ENCODE assay signal across 8 cellular contexts in the genomic region with DNA sequence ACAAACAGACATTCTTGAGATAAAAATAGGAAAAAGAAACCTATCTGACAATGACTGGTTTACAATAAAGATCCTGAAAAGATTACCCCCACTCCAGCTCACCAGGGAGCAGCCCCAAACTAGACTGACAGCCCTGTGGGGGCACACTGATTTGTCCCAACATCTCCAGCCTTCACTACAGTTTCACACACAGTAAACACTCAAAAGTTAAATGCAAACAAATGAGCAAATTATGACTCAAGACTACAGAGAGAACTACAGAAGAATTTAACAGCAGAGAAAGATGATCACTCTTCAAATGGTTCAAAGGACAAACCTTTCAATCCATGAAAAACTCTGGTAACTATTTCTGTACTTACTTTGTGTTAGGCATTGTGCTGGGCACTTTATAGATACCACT.
A peak's percentile ranks its signal among the peaks of the same experiment; 100 is the strongest.
DNase-seq lines count a peak whose midpoint lies in the region; ATAC-seq and TF ChIP-seq lines count a peak whose summit lies in the region.
"Not testable (repeated sequence)": the region's sequence is repeated elsewhere in the genome, so short reads cannot be mapped to it uniquely, and the experiment has no call there.

No MANE protein-coding gene starts in this region.

- H4K91ac ChIP-seq in H9 (ENCODE audit: insufficient read length, low read depth, low read length) = not testable (repeated sequence)

- not testable (repeated sequence) for H2BK20ac ChIP-seq in H9 (ENCODE audit: low read depth, low read length, poor library complexity, severe bottlenecking)

- H3K79me2 ChIP-seq in H9 (ENCODE audit: insufficient read depth, low read length) = not testable (repeated sequence)

- not testable (repeated sequence) for H3K4me2 ChIP-seq in H9 (ENCODE audit: insufficient read depth, insufficient read length, low read length)

- TF ChIP-seq CTCF in 22Rv1 (IDR thresholded peaks at IDR 0.05); H9 (conservative IDR thresholded peaks at IDR 0.05); foreskin keratinocyte (conservative IDR thresholded peaks at IDR 0.05); osteocyte (IDR thresholded peaks at IDR 0.05): not testable (repeated sequence)

- ATAC-seq in foreskin keratinocyte = peak; percentile 26

- not testable (repeated sequence) for H3K23me2 ChIP-seq in H9 (ENCODE audit: insufficient read length, low read depth, low read length, poor library complexity, severe bottlenecking)

- not testable (repeated sequence) for H2BK12ac ChIP-seq in H9 (ENCODE audit: insufficient read length, low read depth, low read length)

- H3K9ac ChIP-seq in H9 (ENCODE audit: extremely low read depth, insufficient read length, low read length); adipocyte (ENCODE audit: low read length): not testable (repeated sequence)

- H4K20me1 ChIP-seq in H9 (ENCODE audit: control insufficient read depth, insufficient read depth, insufficient read length) = not testable (repeated sequence)

- peaks cover 18% of the 10 kb centered on the region for H3K36me3 ChIP-seq in adipocyte (ENCODE audit: control insufficient read depth, insufficient read depth, low read length, severe bottlenecking)

- H3K14ac ChIP-seq in H9 (ENCODE audit: insufficient read depth, low read length) = not testable (repeated sequence)

- H3K9me3 Mint-ChIP-seq in H9; osteocyte (ENCODE audit: unreplicated experiment): not testable (repeated sequence)

- peak overlapping the region in 2 of 3 experiments; percentile 36 to 43; a peak in 3 of 7 replicates for H3K27ac Mint-ChIP-seq in H9
- peak overlapping the region; percentile 68 for H3K27ac Mint-ChIP-seq in osteocyte (ENCODE audit: unreplicated experiment)

- H3K9me3 ChIP-seq in H9 (ENCODE audit: control insufficient read depth, low read depth, low read length); adipocyte (ENCODE audit: control insufficient read depth, low read length): not testable (repeated sequence)

- H4K5ac ChIP-seq in H9 (ENCODE audit: insufficient read length, low read depth, low read length) = not testable (repeated sequence)

- H3K27ac ChIP-seq in 22Rv1 = 0 out of 2 replicates have a peak overlapping the region, but pooled peaks have one; percentile 4
- H3K27ac ChIP-seq in H9 (ENCODE audit: insufficient read length, low read depth, low read length); foreskin keratinocyte: not testable (repeated sequence)

- not testable (repeated sequence) for H3K56ac ChIP-seq in H9 (ENCODE audit: insufficient read length, low read depth, low read length)

- H2AFZ ChIP-seq in H9 (ENCODE audit: low read length) = not testable (repeated sequence)

- H3K18ac ChIP-seq in H9 (ENCODE audit: insufficient read length, low read depth, low read length) = not testable (repeated sequence)

- H2BK120ac ChIP-seq in H9 (ENCODE audit: low read depth, low read length, poor library complexity, severe bottlenecking) = not testable (repeated sequence)

- not testable (repeated sequence) for H2AK5ac ChIP-seq in H9 (ENCODE audit: insufficient read length, low read length)

- H3K27me3 Mint-ChIP-seq in H9 (ENCODE audit: low read depth); osteocyte (ENCODE audit: unreplicated experiment): not testable (repeated sequence)

- DNase-seq in DMS53 treated with DMSO at 0.1 percent for 48 hours (lab: John Stamatoyannopoulos, UW; ENCODE audit: unreplicated experiment) (peak; percentile 10), M059J (ENCODE audit: low read depth) (peak; percentile 6), adipocyte (ENCODE audit: low read depth) (peak; percentile 26), dedifferentiated amniotic fluid mesenchymal stem cell (ENCODE audit: extremely low spot score) (peak; percentile 14), foreskin keratinocyte (peak in 1 of 2 donors; percentile 3)
- DNase-seq in H9; osteocyte (ENCODE audit: extremely low spot score, unreplicated experiment): not testable (repeated sequence)

- not testable (repeated sequence) for H2BK15ac ChIP-seq in H9 (ENCODE audit: low read depth, low read length)

- not testable (repeated sequence) for H3K79me1 ChIP-seq in H9 (ENCODE audit: insufficient read depth, low read depth, low read length, poor library complexity, severe bottlenecking)

- H3K4me1 Mint-ChIP-seq in H9 (peaks cover 10 to 29% of the 10 kb centered on the region in 2 experiments), osteocyte (ENCODE audit: unreplicated experiment) (peaks cover 41% of the 10 kb centered on the region)

- H3K4me1 ChIP-seq in H9 (ENCODE audit: insufficient read depth, low read length); adipocyte (ENCODE audit: control insufficient read depth, insufficient read depth, low read length); foreskin keratinocyte: not testable (repeated sequence)

- H3T11ph ChIP-seq in H9 (ENCODE audit: low read length) = not testable (repeated sequence)

- H3K4me3 Mint-ChIP-seq in H9; osteocyte (ENCODE audit: unreplicated experiment): not testable (repeated sequence)

- not testable (repeated sequence) for H3K36me3 Mint-ChIP-seq in H9 (ENCODE audit: insufficient read depth in 1 of 3, low read depth in 3 of 3)
- peaks cover 42% of the 10 kb centered on the region for H3K36me3 Mint-ChIP-seq in osteocyte (ENCODE audit: unreplicated experiment)

- H3K23ac ChIP-seq in H9 (ENCODE audit: insufficient read length, low read depth, low read length) = not testable (repeated sequence)

- not testable (repeated sequence) for H2BK5ac ChIP-seq in H9 (ENCODE audit: insufficient read length, low read length)

- not testable (repeated sequence) for H3K27me3 ChIP-seq in H9 (ENCODE audit: insufficient read depth, low read length); adipocyte (replicated peaks; ENCODE audit: control insufficient read depth, insufficient read depth, low read length); foreskin keratinocyte

- H4K8ac ChIP-seq in H9 (replicated peaks; ENCODE audit: insufficient read length, low read depth, low read length) = not testable (repeated sequence)

- not testable (repeated sequence) for H3K4ac ChIP-seq in H9 (ENCODE audit: low read depth, low read length)

- H3K4me3 ChIP-seq in adipocyte (ENCODE audit: low read length) = not testable (repeated sequence)
